1 cellular context compared by ENCODE assay signal in genomic region chr6:160261991-160262718, GRCh38.
TF ChIP-seq lines count a peak whose summit lies in the region.

No MANE protein-coding gene starts in this region.

TF ChIP-seq in GM23338, 12 proteins besides CTCF, POLR2A, EP300 and RAD21:
- TF ChIP-seq REST (IDR thresholded peaks at IDR 0.05; ENCODE audit: unreplicated experiment) (no peak), NANOG (IDR thresholded peaks at IDR 0.05; ENCODE audit: borderline replicate concordance) (no peak), JUNB (IDR thresholded peaks at IDR 0.05; ENCODE audit: unreplicated experiment) (no peak), ZNF331 (CRISPR knock-in tag; IDR thresholded peaks at IDR 0.05; ENCODE audit: low read depth) (no peak), CREB1 (CRISPR knock-in tag; IDR thresholded peaks at IDR 0.05; ENCODE audit: low read depth) (no peak), STAT1 (IDR thresholded peaks at IDR 0.05; ENCODE audit: unreplicated experiment) (no peak), ZNF462 (CRISPR knock-in tag; IDR thresholded peaks at IDR 0.05) (no peak)
